In the genomic region with DNA sequence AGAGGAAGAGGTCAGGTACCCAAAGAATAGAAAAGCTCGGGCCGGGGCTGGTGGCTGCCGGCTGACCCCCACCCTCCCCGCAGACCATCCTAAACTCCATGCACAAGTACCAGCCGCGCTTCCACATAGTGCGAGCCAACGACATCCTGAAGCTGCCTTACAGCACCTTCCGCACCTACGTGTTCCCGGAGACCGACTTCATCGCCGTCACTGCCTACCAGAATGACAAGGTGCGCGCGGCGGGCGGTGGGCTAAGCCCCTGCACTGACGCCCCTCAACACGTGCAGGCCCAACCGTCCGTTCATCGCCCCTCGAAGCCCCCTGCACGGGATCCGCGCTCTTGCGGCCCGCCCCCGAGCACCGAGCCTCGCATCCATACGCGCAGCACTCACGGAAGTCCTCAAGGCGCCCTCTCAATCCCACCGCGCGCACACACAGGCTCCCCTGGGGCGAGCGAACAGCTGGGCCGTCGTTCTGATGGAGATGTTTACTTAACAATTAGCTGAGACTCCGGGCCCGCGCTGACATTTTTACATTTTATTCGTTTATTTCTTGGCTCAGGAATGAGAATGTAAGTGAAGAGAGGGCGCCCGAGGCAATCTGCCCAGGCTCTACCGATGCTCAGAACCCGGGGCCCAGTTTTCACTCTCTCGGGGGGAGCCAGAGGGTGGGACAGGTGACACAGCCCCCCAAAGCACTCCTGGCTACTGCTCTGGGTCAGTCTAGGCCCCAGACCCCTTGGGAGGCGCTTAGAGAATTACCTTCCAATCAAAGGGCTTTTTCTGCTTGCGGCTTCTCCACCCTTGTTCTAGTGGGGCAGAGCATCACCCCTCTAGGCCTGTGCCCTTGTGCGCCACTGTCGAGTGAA, we compare ENCODE assay signal across 8 cellular contexts. TPM values are rescaled to one million over a fixed set of nuclear protein-coding genes. Genes with fewer than 3 reads are reported as not detected.
DNase-seq lines count a peak whose midpoint lies in the region; ATAC-seq and TF ChIP-seq lines count a peak whose summit lies in the region.

No MANE protein-coding gene starts in this region.

- H3K9me3 ChIP-seq in neutrophil, result no peaks in the 10 kb centered on the region

- TF ChIP-seq CTCF in coronary artery (IDR thresholded peaks at IDR 0.05), result peak; percentile 15
- TF ChIP-seq CTCF in neutrophil (IDR thresholded peaks at IDR 0.05), result no peak

- H3K4me1 ChIP-seq in neutrophil (ENCODE audit: control insufficient read depth in 1 of 2, insufficient read depth in 1 of 2, low read depth in 1 of 2, low read length in 1 of 2), result peaks cover 28 to 48% of the 10 kb centered on the region in 2 experiments

- H3K27ac ChIP-seq in coronary artery (peak overlapping the region; percentile 97 to 99), neutrophil (no peak overlapping the region)

- H3K4me3 ChIP-seq in coronary artery, result peak overlapping the region; percentile 84
- H3K4me3 ChIP-seq in neutrophil (ENCODE audit: low read depth in 1 of 2, low read length in 1 of 2), result peak overlapping the region; percentile 17 to 29

- ATAC-seq in GM18870 (IDR thresholded peaks at IDR 0.05; ENCODE audit: unreplicated experiment), result no peak
- ATAC-seq in GM19351 (IDR thresholded peaks at IDR 0.05; ENCODE audit: unreplicated experiment), result no peak

- peak; percentile 85 for DNase-seq in D341Med (ENCODE audit: low spot score)
- peak; percentile 89 for DNase-seq in NCI-H2171 (lab: John Stamatoyannopoulos, UW)
- no peak for DNase-seq in coronary artery (ENCODE audit: low spot score)
- DNase-seq in stimulated activated CD4-positive, alpha-beta T cell treated with anti-CD3 and anti-CD28 coated beads, Interleukin-4, amount 100 ng/mL, for 4 hours, result no peak
- DNase-seq in HT-29 (ENCODE audit: low spot score), result no peak

- H3K27me3 ChIP-seq in neutrophil, result peaks cover 100% of the 10 kb centered on the region

- H3K36me3 ChIP-seq in neutrophil, result no peaks in the 10 kb centered on the region

RNA-seq across cellular contexts. Expression of a gene that starts 3.6 kb away (rescaled TPM):
- total RNA-seq in HT-29 (2014; rRNA removed; shearing (Covaris generic)), result 0.08 TPM in 1 of 2 replicates, not detected in the other

RNA-seq across cellular contexts. Expression of a gene that starts 49.0 kb away (rescaled TPM):
- total RNA-seq in HT-29 (2014; rRNA removed; shearing (Covaris generic)), result not detected in 2 replicates

Comparison
In these comparisons a context has a peak if more than half of its experiments do, and no peak if none do; other contexts are left out.
1. DNase-seq: peak in D341Med (single experiment) and NCI-H2171 (single experiment); none in coronary artery (single experiment), stimulated activated CD4-positive, alpha-beta T cell treated with anti-CD3 and anti-CD28 coated beads, Interleukin-4, amount 100 ng/mL, for 4 hours (0 of 2) and HT-29 (single experiment).